In the genomic region with DNA sequence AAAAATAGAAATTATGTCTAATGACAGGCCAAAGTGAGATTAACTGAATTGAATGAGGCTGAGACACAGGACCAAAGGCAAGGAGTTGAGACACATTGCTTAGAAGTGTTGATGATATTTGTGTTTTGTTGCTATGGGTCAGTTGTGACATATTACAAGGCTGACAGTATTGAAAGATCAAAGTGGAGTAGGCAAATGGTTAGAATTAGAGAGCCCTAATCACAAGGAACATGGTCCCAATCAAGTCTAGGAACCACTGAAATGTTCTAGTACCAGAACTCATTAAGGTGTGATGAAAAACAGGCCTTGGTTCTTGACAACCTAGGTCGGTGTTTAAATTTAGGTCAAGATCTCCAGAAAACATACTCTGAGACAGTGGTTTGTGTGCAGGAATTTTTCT, we compare ENCODE assay signal across 8 cellular contexts.
"Had no signal": no experiment of that assay in that cellular context is flagged by ENCODE, and none has a peak within 500 bp of the region (broad histone marks: within the 10 kb centered on the region; RNA-seq: fewer than 3 reads in every experiment).

No MANE protein-coding gene starts in this region.

- DNase-seq: GDM1, GF-D8 had no signal

- H3K4me3 ChIP-seq: GM12878 had no signal

- ATAC-seq: GM12878 had no signal

- FAIRE-seq: G401.6, GM12878, GM12891, GM12892, GM18507, GM19239 had no signal
